In genomic region chr1:30977105-30977504, GRCh38 we compare ENCODE assay signal across 8 cellular contexts.
DNase-seq lines count a peak whose midpoint lies in the region; ATAC-seq and TF ChIP-seq lines count a peak whose summit lies in the region.

No MANE protein-coding gene starts in this region.

- CTCF ChIA-PET in activated CD4-positive, alpha-beta memory T cell treated with anti-CD3 and anti-CD28 coated beads, Interleukin-2, amount 10 ng/mL, durations not matched to agents 7 days and 5 days (lab: Charles Lee), result interaction anchor here (1.1 kb wide), 1 partner anchor 17 kb away, joined by 3 read pairs; no protein-coding TSS in a partner anchor

- TF ChIP-seq CTCF in GM13977 (IDR thresholded peaks at IDR 0.05; ENCODE audit: extremely low read depth, insufficient read depth, missing control alignments), result peak; percentile 16

- in situ Hi-C loops in GM13977 (cut with MboI; ENCODE audit: low pct_unique_long_range_greater_than_20kb, low sequenced_read_pairs, unreplicated experiment), result no loop called here

- H3K36me3 Mint-ChIP-seq in activated CD4-positive, alpha-beta memory T cell treated with anti-CD3 and anti-CD28 coated beads, Interleukin-2, amount 10 ng/mL, durations not matched to agents 7 days and 5 days (ENCODE audit: low read depth), result peaks cover 67% of the 10 kb centered on the region

- no peaks in the 10 kb centered on the region for H3K9me3 Mint-ChIP-seq in activated CD4-positive, alpha-beta memory T cell treated with anti-CD3 and anti-CD28 coated beads, Interleukin-2, amount 10 ng/mL, durations not matched to agents 7 days and 5 days

- H3K4me1 Mint-ChIP-seq in activated CD4-positive, alpha-beta memory T cell treated with anti-CD3 and anti-CD28 coated beads, Interleukin-2, amount 10 ng/mL, durations not matched to agents 7 days and 5 days, result peaks cover 31% of the 10 kb centered on the region

- intact Hi-C loops in left colon (cut with DNase I, micrococcal nuclease), result no loop called here

- ATAC-seq in left colon, result peak; percentile 10

- H3K4me3 Mint-ChIP-seq in activated CD4-positive, alpha-beta memory T cell treated with anti-CD3 and anti-CD28 coated beads, Interleukin-2, amount 10 ng/mL, durations not matched to agents 7 days and 5 days, result no peak overlapping the region

- peak overlapping the region; percentile 69 for H3K27ac Mint-ChIP-seq in activated CD4-positive, alpha-beta memory T cell treated with anti-CD3 and anti-CD28 coated beads, Interleukin-2, amount 10 ng/mL, durations not matched to agents 7 days and 5 days

- POLR2A ChIA-PET in activated CD4-positive, alpha-beta memory T cell treated with anti-CD3 and anti-CD28 coated beads, Interleukin-2, amount 10 ng/mL, durations not matched to agents 7 days and 5 days (lab: Charles Lee), result interaction anchor here (1.2 kb wide), 1 partner anchor 319 kb away, joined by 3 read pairs; the partner anchor contains the start of genes SNRNP40 and ZCCHC17

- peak; percentile 14 for DNase-seq in AG08395 (ENCODE audit: low spot score)
- no peak for DNase-seq in GM13977 (ENCODE audit: low spot score)
- no peak for DNase-seq in activated CD4-positive, alpha-beta memory T cell treated with anti-CD3 and anti-CD28 coated beads, Interleukin-2, amount 10 ng/mL, durations not matched to agents 7 days and 5 days
- no peak for DNase-seq in left colon
- DNase-seq in mesenteric fat pad (ENCODE audit: low spot score), result no peak
- DNase-seq in hypothalamus (lab: John Stamatoyannopoulos, UW), result no peak
- DNase-seq in NCI-H1048 (lab: John Stamatoyannopoulos, UW), result no peak
- DNase-seq in SKM-1 treated with dmso at 0.1 percent for 144 hours (lab: John Stamatoyannopoulos, UW; ENCODE audit: unreplicated experiment), result no peak

- H3K27me3 Mint-ChIP-seq in activated CD4-positive, alpha-beta memory T cell treated with anti-CD3 and anti-CD28 coated beads, Interleukin-2, amount 10 ng/mL, durations not matched to agents 7 days and 5 days, result no peaks in the 10 kb centered on the region
